8 cellular contexts compared by ENCODE assay signal in the genomic region with DNA sequence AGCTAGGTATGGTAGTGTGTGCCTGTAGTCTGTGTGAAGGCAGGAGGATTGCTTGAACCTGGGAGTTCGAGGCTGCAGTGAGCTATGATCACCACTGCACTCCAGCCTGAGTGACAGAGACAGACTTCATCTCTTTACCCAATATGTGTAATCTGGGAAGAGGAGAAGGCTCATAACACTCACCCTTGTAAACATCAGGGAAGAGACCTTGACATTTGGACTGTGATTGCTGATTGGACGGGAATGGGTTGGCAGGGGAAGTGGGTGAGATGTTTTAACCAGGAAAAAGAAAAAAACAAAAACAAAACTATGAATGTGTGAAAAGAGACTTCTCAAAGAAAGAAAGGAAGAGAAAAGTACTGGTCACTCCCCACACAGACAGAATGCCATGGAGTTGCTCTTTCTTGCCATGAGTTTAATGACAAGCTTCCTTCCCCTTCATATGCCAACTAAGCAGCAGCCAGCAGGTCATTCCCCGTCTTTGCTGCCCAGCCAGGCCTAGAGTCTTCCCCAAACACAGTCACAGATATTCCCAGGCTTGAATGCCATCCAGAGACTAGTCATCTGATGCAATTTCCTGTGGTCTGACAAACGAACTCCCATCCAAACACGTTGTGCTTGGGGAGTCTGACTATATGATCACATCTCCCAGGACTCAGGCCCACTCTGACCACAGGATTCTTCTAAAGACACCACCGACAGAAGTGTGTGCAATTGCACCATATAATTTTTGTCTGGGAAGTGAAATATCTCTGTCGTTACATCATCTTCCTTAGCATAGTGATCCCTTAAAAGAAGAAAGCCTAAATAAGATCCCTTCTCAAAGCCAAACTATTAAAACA. TPM values are rescaled to one million over a fixed set of nuclear protein-coding genes. Genes with fewer than 3 reads are reported as not detected.
A peak's percentile ranks its signal among the peaks of the same experiment; 100 is the strongest.
DNase-seq lines count a peak whose midpoint lies in the region; ATAC-seq, FAIRE-seq and TF ChIP-seq lines count a peak whose summit lies in the region.

No MANE protein-coding gene starts in this region.

- peak overlapping the region; percentile 39 for H3K4me3 Mint-ChIP-seq in stimulated activated effector memory CD8-positive, alpha-beta T cell treated with anti-CD3 and anti-CD28 coated beads, Interleukin-12 subunit alpha, Interleukin-12 subunit beta, amount 100 ng/mL, for 72 hours

- H3K4me3 ChIP-seq in AG09309 (ENCODE audit: control insufficient read depth, low read depth, low read length) (no peak overlapping the region), K562 (no peak overlapping the region)

- H3K27ac ChIP-seq in K562 (ENCODE audit: extremely low read depth, low read depth, low read length), result no peak overlapping the region

- no peak for TF ChIP-seq POLR2A in K562 (conservative IDR thresholded peaks at IDR 0.05)

- no peaks in the 10 kb centered on the region for H3K79me2 ChIP-seq in K562 (ENCODE audit: control insufficient read depth, insufficient read depth, low read length)

- TF ChIP-seq CTCF in AG09309 (IDR thresholded peaks at IDR 0.05; ENCODE audit: control insufficient read depth, insufficient read depth, low read depth, low read length, missing control alignments) (no peak), K562 (IDR thresholded peaks at IDR 0.05 in 2 of 3, conservative IDR thresholded peaks at IDR 0.05 in 1 of 3; ENCODE audit: insufficient read depth in 2 of 3, low read depth in 1 of 3, low read length in 3 of 3) (no peak)

- FAIRE-seq in K562 (lab: Jason Lieb, UNC), result no peak

- no peaks in the 10 kb centered on the region for H4K20me1 ChIP-seq in K562 (replicated peaks; ENCODE audit: control insufficient read depth, insufficient read depth, low read length)

- no peaks in the 10 kb centered on the region for H3K36me3 ChIP-seq in K562 (ENCODE audit: control insufficient read depth, insufficient read depth, low read length)

- no peak overlapping the region for H3K9ac ChIP-seq in K562 (ENCODE audit: insufficient read depth in 1 of 2, low read depth in 2 of 2, low read length in 2 of 2)

- peaks cover 3% of the 10 kb centered on the region in 2 experiments; a peak in 3 of 5 replicates for H3K4me1 ChIP-seq in K562 (replicated peaks in 1 of 2; ENCODE audit: control insufficient read depth in 2 of 2, insufficient read depth in 2 of 2, low read length in 2 of 2)

- H2AFZ ChIP-seq in K562 (ENCODE audit: low read depth, low read length), result peak overlapping the region; percentile 67

- no peak for TF ChIP-seq EP300 in K562 (IDR thresholded peaks at IDR 0.05; ENCODE audit: low read length)

- H3K36me3 Mint-ChIP-seq in stimulated activated effector memory CD8-positive, alpha-beta T cell treated with anti-CD3 and anti-CD28 coated beads, Interleukin-12 subunit alpha, Interleukin-12 subunit beta, amount 100 ng/mL, for 72 hours, result no peaks in the 10 kb centered on the region

- no TSS peak for BruUV-seq in K562 (replicated peaks; lab: Mats Ljungman, UMichigan)

- H3K9me3 Mint-ChIP-seq in stimulated activated effector memory CD8-positive, alpha-beta T cell treated with anti-CD3 and anti-CD28 coated beads, Interleukin-12 subunit alpha, Interleukin-12 subunit beta, amount 100 ng/mL, for 72 hours, result no peaks in the 10 kb centered on the region

- in situ Hi-C loops in K562 (cut with MboI), result no loop called here

- intact Hi-C loops in K562 (cut with micrococcal nuclease), result no loop called here

- CTCF ChIA-PET in K562 (lab: Yijun Ruan, JAX; ENCODE audit: low intra/inter-chr PET ratio), result no interaction called here

- H3K9me1 ChIP-seq in K562 (ENCODE audit: control insufficient read depth, insufficient read depth, low read length), result no peaks in the 10 kb centered on the region

- DNase-seq in AG09309 (ENCODE audit: low read depth) (peak; percentile 99), M059J (ENCODE audit: low read depth) (peak; percentile 99), K562 (ENCODE audit: extremely low read depth in 1 of 4, low spot score in 3 of 4) (no peak), islet precursor cell (peak; percentile 90), NCI-H510A treated with DMSO at 0.1 percent for 48 hours (lab: John Stamatoyannopoulos, UW) (no peak), NCI-H2196 (lab: John Stamatoyannopoulos, UW; ENCODE audit: unreplicated experiment) (no peak)
- DNase-seq in stimulated activated effector memory CD8-positive, alpha-beta T cell treated with anti-CD3 and anti-CD28 coated beads, Interleukin-12 subunit alpha, Interleukin-12 subunit beta, amount 100 ng/mL, for 72 hours (ENCODE audit: low spot score in 2 of 2), result no peak

- POLR2A ChIA-PET in K562 (lab: Yijun Ruan, JAX), result interaction anchor here (0.9 kb wide), 1 partner anchor 9 kb away, joined by 3 read pairs; no protein-coding TSS in a partner anchor

- H3K9me3 ChIP-seq in K562 (replicated peaks; ENCODE audit: control insufficient read depth, insufficient read depth, low read depth, low read length), result no peaks in the 10 kb centered on the region

- no peak for TF ChIP-seq RAD21 in K562 (CRISPR knock-in tag; conservative IDR thresholded peaks at IDR 0.05 in 1 of 2, IDR thresholded peaks at IDR 0.05 in 1 of 2)

- H3K27me3 ChIP-seq in K562 (ENCODE audit: control insufficient read depth in 2 of 2, insufficient read depth in 2 of 2, low read length in 2 of 2), result no peaks in the 10 kb centered on the region; a peak in 1 of 5 replicates

- ATAC-seq in K562 (peak; percentile 69), GM18498 (IDR thresholded peaks at IDR 0.05; ENCODE audit: unreplicated experiment) (no peak)
- ATAC-seq in stimulated activated effector memory CD8-positive, alpha-beta T cell treated with anti-CD3 and anti-CD28 coated beads, Interleukin-12 subunit alpha, Interleukin-12 subunit beta, amount 100 ng/mL, for 72 hours, result no peak

- peak overlapping the region; percentile 92 for H3K27ac Mint-ChIP-seq in stimulated activated effector memory CD8-positive, alpha-beta T cell treated with anti-CD3 and anti-CD28 coated beads, Interleukin-12 subunit alpha, Interleukin-12 subunit beta, amount 100 ng/mL, for 72 hours

- 15% methylated on average over 6 of the region's 7 CpGs for WGBS in K562 (ENCODE audit: insufficient coverage, low coverage, missing lambda C conversion rate)

- no peak overlapping the region for H3K4me2 ChIP-seq in K562 (ENCODE audit: insufficient read depth, low read length)

- peaks cover 50% of the 10 kb centered on the region for H3K4me1 Mint-ChIP-seq in stimulated activated effector memory CD8-positive, alpha-beta T cell treated with anti-CD3 and anti-CD28 coated beads, Interleukin-12 subunit alpha, Interleukin-12 subunit beta, amount 100 ng/mL, for 72 hours

RNA-seq across cellular contexts. Expression of gene XAF1, which starts 3.6 kb away (rescaled TPM):
- total RNA-seq in M059J (2014; rRNA removed; shearing (Covaris generic)), result 74.4 and 76.4 TPM in 2 replicates
- total RNA-seq in K562 (2011; cell fraction: chromatin; rRNA removed; ENCODE audit: low replicate concordance), result not detected in 2 replicates
- total RNA-seq in K562 (2011; cell fraction: nucleolus; rRNA removed), result not detected in 2 replicates
- not detected in 2 replicates for total RNA-seq in K562 (2011; cell fraction: nucleoplasm; rRNA removed)
- total RNA-seq in K562 (2014; rRNA removed) (0.09 TPM in 1 of 2 replicates, not detected in the other), K562 (2014; rRNA removed; fragmentation: Illumina TruSeq; extraction: Trizol) (0.07 TPM in 1 of 2 replicates, not detected in the other), K562 (2015; rRNA removed; fragmentation: Illumina TruSeq; extraction: Trizol) (0.18 and 0.19 TPM in 2 replicates), K562 (2021) (0.22 and 0.47 TPM in 2 replicates)
- polyA plus RNA-seq in K562 (2011; rRNA removed) (not detected in 2 replicates), K562 (2014; fragmentation: Illumina TruSeq; extraction: Trizol) (0.07 TPM in 1 of 2 replicates, not detected in the other), K562 (2014; fragmentation: Nextera tagmentation; extraction: Ambion mirVana) (under 1 TPM in 1 of 2 experiments, not detected in 1; 0.11 TPM), K562 (2014; rRNA removed) (0.07 TPM in 1 of 2 replicates, not detected in the other)
- not detected in 2 replicates for polyA plus RNA-seq in K562 (2011; cell fraction: cytosol; rRNA removed)
- polyA plus RNA-seq in K562 (2011; cell fraction: nucleus; rRNA removed), result not detected in 2 replicates
- polyA plus RNA-seq in K562 (2012), result 0.34 and 1.4 TPM in 2 replicates
- not detected in 2 replicates for polyA minus RNA-seq in K562 (2011; rRNA and poly(A)+ RNA removed)
- not detected in 2 replicates for polyA minus RNA-seq in K562 (2011; cell fraction: cytosol; rRNA and poly(A)+ RNA removed)
- not detected in 2 replicates for polyA minus RNA-seq in K562 (2011; cell fraction: nucleus; rRNA and poly(A)+ RNA removed)

RNA-seq across cellular contexts. Expression of gene FBXO39, which starts 23.7 kb away (rescaled TPM):
- total RNA-seq in M059J (2014; rRNA removed; shearing (Covaris generic)), result 0.20 TPM in 1 of 2 replicates, not detected in the other
- not detected in 2 replicates for total RNA-seq in K562 (2011; cell fraction: chromatin; rRNA removed; ENCODE audit: low replicate concordance)
- not detected in 2 replicates for total RNA-seq in K562 (2011; cell fraction: nucleolus; rRNA removed)
- total RNA-seq in K562 (2011; cell fraction: nucleoplasm; rRNA removed), result not detected in 2 replicates
- not detected in 2 replicates for total RNA-seq in K562 (2014; rRNA removed)
- total RNA-seq in K562 (2014; rRNA removed; fragmentation: Illumina TruSeq; extraction: Trizol), result not detected in 2 replicates
- total RNA-seq in K562 (2015; rRNA removed; fragmentation: Illumina TruSeq; extraction: Trizol), result not detected in 2 replicates
- total RNA-seq in K562 (2021), result not detected in 2 replicates
- polyA plus RNA-seq in K562 (2011; rRNA removed), result not detected in 2 replicates
- polyA plus RNA-seq in K562 (2011; cell fraction: cytosol; rRNA removed), result not detected in 2 replicates
- not detected in 2 replicates for polyA plus RNA-seq in K562 (2011; cell fraction: nucleus; rRNA removed)
- polyA plus RNA-seq in K562 (2012), result not detected in 2 replicates
- polyA plus RNA-seq in K562 (2014; fragmentation: Illumina TruSeq; extraction: Trizol), result not detected in 2 replicates
- not detected for polyA plus RNA-seq in K562 (2014; fragmentation: Nextera tagmentation; extraction: Ambion mirVana)
- polyA plus RNA-seq in K562 (2014; rRNA removed), result not detected in 2 replicates
- polyA minus RNA-seq in K562 (2011; rRNA and poly(A)+ RNA removed), result not detected in 2 replicates
- not detected in 2 replicates for polyA minus RNA-seq in K562 (2011; cell fraction: cytosol; rRNA and poly(A)+ RNA removed)
- not detected in 2 replicates for polyA minus RNA-seq in K562 (2011; cell fraction: nucleus; rRNA and poly(A)+ RNA removed)

RNA-seq across cellular contexts. Expression of gene SLC13A5, which starts 39.1 kb away (rescaled TPM):
- total RNA-seq in M059J (2014; rRNA removed; shearing (Covaris generic)), result not detected in 2 replicates
- total RNA-seq in K562 (2011; cell fraction: chromatin; rRNA removed; ENCODE audit: low replicate concordance), result not detected in 2 replicates
- total RNA-seq in K562 (2011; cell fraction: nucleolus; rRNA removed), result not detected in 2 replicates
- total RNA-seq in K562 (2011; cell fraction: nucleoplasm; rRNA removed), result not detected in 2 replicates
- total RNA-seq in K562 (2014; rRNA removed) (not detected in 2 replicates), K562 (2014; rRNA removed; fragmentation: Illumina TruSeq; extraction: Trizol) (not detected in 2 replicates), K562 (2015; rRNA removed; fragmentation: Illumina TruSeq; extraction: Trizol) (not detected in 2 replicates), K562 (2021) (0.04 and 0.09 TPM in 2 replicates)
- polyA plus RNA-seq in K562 (2011; rRNA removed) (0.09 TPM in 1 of 2 replicates, not detected in the other), K562 (2014; fragmentation: Illumina TruSeq; extraction: Trizol) (not detected in 2 replicates), K562 (2014; fragmentation: Nextera tagmentation; extraction: Ambion mirVana) (not detected), K562 (2014; rRNA removed) (not detected in 2 replicates)
- not detected in 2 replicates for polyA plus RNA-seq in K562 (2011; cell fraction: cytosol; rRNA removed)
- 0.01 TPM in 1 of 2 replicates, not detected in the other for polyA plus RNA-seq in K562 (2011; cell fraction: nucleus; rRNA removed)
- 0.15 TPM in 1 of 2 replicates, not detected in the other for polyA plus RNA-seq in K562 (2012)
- polyA minus RNA-seq in K562 (2011; rRNA and poly(A)+ RNA removed), result not detected in 2 replicates
- 3.8 TPM in 1 of 2 replicates, not detected in the other for polyA minus RNA-seq in K562 (2011; cell fraction: cytosol; rRNA and poly(A)+ RNA removed)
- polyA minus RNA-seq in K562 (2011; cell fraction: nucleus; rRNA and poly(A)+ RNA removed), result not detected in 2 replicates

Comparison
In these comparisons a context has a peak if more than half of its experiments do, and no peak if none do; other contexts are left out.
1. DNase-seq: peak in AG09309 (single experiment), M059J (single experiment) and islet precursor cell (single experiment); none in K562 (0 of 4), stimulated activated effector memory CD8-positive, alpha-beta T cell treated with anti-CD3 and anti-CD28 coated beads, Interleukin-12 subunit alpha, Interleukin-12 subunit beta, amount 100 ng/mL, for 72 hours (0 of 2), NCI-H510A treated with DMSO at 0.1 percent for 48 hours (single experiment) and NCI-H2196 (single experiment).
2. RNA of gene XAF1, which starts 3.6 kb away (total RNA-seq): 74.4 to 76.4 TPM in M059J; 0.07 to 0.47 TPM in K562; every median in the first group is over 10 times any median in the second.